8 cellular contexts compared by ENCODE assay signal in the genomic region with DNA sequence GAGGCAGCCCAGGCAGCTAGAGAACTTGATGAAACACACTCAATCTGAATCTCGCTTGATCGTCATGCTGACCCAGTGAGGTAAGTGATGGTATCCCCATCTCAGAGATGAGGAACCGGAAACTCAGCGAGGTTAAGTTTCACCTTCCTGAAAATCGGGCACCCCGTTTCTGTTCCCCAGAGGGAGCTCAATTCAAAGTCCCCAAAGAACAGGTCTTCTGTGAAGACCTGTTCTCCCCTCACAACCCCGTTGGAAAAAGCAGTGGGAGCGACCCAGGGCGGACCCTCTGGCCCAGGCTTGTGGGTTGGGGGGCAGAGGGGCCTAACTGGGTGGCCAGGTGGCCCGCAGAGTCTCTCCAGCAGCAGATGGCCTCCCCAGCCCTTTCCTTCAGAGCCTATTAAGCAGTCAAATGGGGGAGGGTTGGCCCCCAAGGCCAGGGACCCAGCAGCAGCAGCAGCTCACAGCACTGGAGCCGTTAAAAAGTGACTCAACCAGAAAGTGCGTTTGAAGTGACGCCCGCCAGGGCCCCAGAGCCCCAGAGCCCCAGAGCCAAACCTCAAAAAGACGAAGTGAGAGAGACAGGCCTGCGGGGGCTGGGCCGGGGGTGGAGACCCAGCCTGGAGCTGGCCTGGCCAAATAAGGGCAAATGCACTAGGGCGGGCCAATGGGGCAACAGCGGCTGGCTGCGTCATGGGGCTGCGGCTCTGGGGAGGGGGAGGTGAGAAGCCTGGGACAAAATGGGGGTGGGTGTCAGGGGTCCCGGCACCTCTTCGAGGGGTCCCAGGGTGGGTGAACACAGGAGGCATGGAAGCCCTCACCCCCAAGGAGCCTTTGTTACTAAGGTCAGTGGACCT. TPM values are rescaled to one million over a fixed set of nuclear protein-coding genes. Genes with fewer than 3 reads are reported as not detected.
A peak's percentile ranks its signal among the peaks of the same experiment; 100 is the strongest.
DNase-seq lines count a peak whose midpoint lies in the region; ATAC-seq, FAIRE-seq and TF ChIP-seq lines count a peak whose summit lies in the region.

No MANE protein-coding gene starts in this region.

- no peaks in the 10 kb centered on the region for H3K27me3 Mint-ChIP-seq in Calu3 (ENCODE audit: unreplicated experiment)

- H3K27ac ChIP-seq in pancreas (peak overlapping the region in 3 of 4 donors; percentile 38 to 83 (median 80)), transverse colon (peak overlapping the region; percentile 88 to 96 (median 89))

- no peak overlapping the region for H3K27ac Mint-ChIP-seq in Calu3 (ENCODE audit: unreplicated experiment)

- H3K4me3 ChIP-seq in foreskin fibroblast (ENCODE audit: low read depth in 1 of 2, low read length in 2 of 2) (no peak overlapping the region), pancreas (peak overlapping the region in 1 of 4 donors; percentile 10), transverse colon (peak overlapping the region in 2 of 4 donors; percentile 4 to 32)

- H3K4me1 Mint-ChIP-seq in Calu3 (ENCODE audit: low read depth, unreplicated experiment), result peaks cover 9% of the 10 kb centered on the region

- TF ChIP-seq POLR2A in GM12892 (IDR thresholded peaks at IDR 0.05; ENCODE audit: low read depth, low read length) (peak; percentile 76), transverse colon (IDR thresholded peaks at IDR 0.05) (peak; percentile 68)

- no peak for TF ChIP-seq EP300 in transverse colon (IDR thresholded peaks at IDR 0.05; ENCODE audit: low read depth)

- 30 to 39% methylated on average over 23 of the region's 23 CpGs for WGBS in pancreas, 2 donors
- WGBS in transverse colon (ENCODE audit: low coverage in 1 of 2), 2 donors, result 28% methylated on average over 22 of the region's 23 CpGs; no CpG with 5 or more reads in 1 of the 2 donors

- H3K4me1 ChIP-seq in pancreas (no peaks in the 10 kb centered on the region), transverse colon (peaks cover 16 to 50% (median 28%) of the 10 kb centered on the region in 4 donors)

- in situ Hi-C loops in transverse colon (cut with MboI; ENCODE audit: low pct_ligation_motif_present in 1 of 4, low pct_unique_long_range_greater_than_20kb in 1 of 4, low sequenced_read_pairs in 3 of 4), result no loop called here

- intact Hi-C loops in pancreas (cut with DNase I) (no loop called here), transverse colon (cut with DNase I; ENCODE audit: low total_unique reads) (no loop called here), Calu3 (cut with micrococcal nuclease; ENCODE audit: unreplicated experiment) (no loop called here)

- DNase-seq in GM12892 (ENCODE audit: insufficient read length) (peak; percentile 68), NOMO-1 (lab: John Stamatoyannopoulos, UW; ENCODE audit: unreplicated experiment in 2 of 2) (peak; percentile 95 to 99), foreskin fibroblast (peak; percentile 74 to 80), pancreas (peak in 3 of 6 donors; percentile 18 to 71 (median 63)), transverse colon (peak; percentile 85), Calu3 (no peak)
- DNase-seq in activated T-cell treated with anti-CD3 and anti-CD28 coated beads, Interleukin-2, amount 50 U/mL, for 48 hours, result peak; percentile 95 to 96

- H3K9me3 ChIP-seq in pancreas (no peaks in the 10 kb centered on the region), transverse colon (no peaks in the 10 kb centered on the region)

- no TSS peak for BruUV-seq in Calu3 (replicated peaks; lab: Mats Ljungman, UMichigan)

- no peak for TF ChIP-seq CTCF in foreskin fibroblast (IDR thresholded peaks at IDR 0.05; ENCODE audit: low read depth, low read length)
- no peak for TF ChIP-seq CTCF in pancreas (IDR thresholded peaks at IDR 0.05)
- peak in 1 of 5 experiments; percentile 9 for TF ChIP-seq CTCF in transverse colon (IDR thresholded peaks at IDR 0.05)
- no peak for TF ChIP-seq CTCF in Calu3 (IDR thresholded peaks at IDR 0.05; ENCODE audit: unreplicated experiment)

- no peaks in the 10 kb centered on the region for H3K9me3 Mint-ChIP-seq in Calu3 (ENCODE audit: low read depth, unreplicated experiment)

- H3K36me3 Mint-ChIP-seq in Calu3 (ENCODE audit: insufficient read depth, unreplicated experiment), result no peaks in the 10 kb centered on the region

- H3K27me3 ChIP-seq in pancreas (no peaks in the 10 kb centered on the region), transverse colon (no peaks in the 10 kb centered on the region)

- H3K4me3 Mint-ChIP-seq in Calu3 (ENCODE audit: low read depth, unreplicated experiment), result no peak overlapping the region

- FAIRE-seq in GM12892 (lab: Jason Lieb, UNC) (peak; percentile 88), pancreas (lab: Jason Lieb, UNC) (no peak)

- CTCF ChIA-PET in Calu3 (lab: Charles Lee), result no interaction called here

- no peaks in the 10 kb centered on the region for H3K36me3 ChIP-seq in pancreas
- no peaks in the 10 kb centered on the region for H3K36me3 ChIP-seq in transverse colon

- ATAC-seq in HG02678 (IDR thresholded peaks at IDR 0.05; ENCODE audit: unreplicated experiment) (peak; percentile 60), pancreas (peak in 3 of 4 donors; percentile 67 to 82 (median 80))

RNA-seq across cellular contexts. Expression of a gene that starts 9.2 kb away (rescaled TPM):
- 5.0 TPM for polyA plus RNA-seq in GM12892 (2012; ENCODE audit: missing spikeins)
- total RNA-seq in pancreas (10 to 100 TPM in 4 of 6 donors, 1 to 10 TPM in 2; 7.0 to 19.6 (median 12.9) TPM), transverse colon (10 to 100 TPM in 2 of 4 donors, 1 to 10 TPM in 2; 4.4 to 21.7 (median 9.4) TPM), Calu3 (2022) (not detected in 2 replicates)
- polyA plus RNA-seq in pancreas, result 10 to 100 TPM; 56.7 to 90.2 TPM

RNA-seq across cellular contexts. Expression of a gene that starts 14.2 kb away (rescaled TPM):
- 94.9 TPM for polyA plus RNA-seq in GM12892 (2012; ENCODE audit: missing spikeins)
- total RNA-seq in pancreas (10 to 100 TPM; 14.1 to 43.7 (median 26.5) TPM), transverse colon (10 to 100 TPM; 12.0 to 66.3 (median 40.0) TPM), Calu3 (2022) (40.3 and 46.7 TPM in 2 replicates)
- polyA plus RNA-seq in pancreas, result 10 to 100 TPM; 23.3 to 42.3 TPM

RNA-seq across cellular contexts. Expression of a gene that starts 57.1 kb away (rescaled TPM):
- not detected for polyA plus RNA-seq in GM12892 (2012; ENCODE audit: missing spikeins)
- total RNA-seq in pancreas, result under 1 TPM; 0.03 to 0.28 (median 0.09) TPM
- under 1 TPM in 1 of 2 donors, not detected in 1; 0.19 TPM for polyA plus RNA-seq in pancreas
- not detected for total RNA-seq in transverse colon
- not detected in 2 replicates for total RNA-seq in Calu3 (2022)
